In genomic region chr3:184156522-184156955, GRCh38 we compare ENCODE assay signal across 8 cellular contexts. TPM values are rescaled to one million over a fixed set of nuclear protein-coding genes. Genes with fewer than 3 reads are reported as not detected.
DNase-seq lines count a peak whose midpoint lies in the region; ATAC-seq, FAIRE-seq and TF ChIP-seq lines count a peak whose summit lies in the region.

No MANE protein-coding gene starts in this region.

- H3K4me2 ChIP-seq in H1 (ENCODE audit: insufficient read depth in 1 of 2, low read depth in 2 of 2, low read length in 2 of 2) = peak overlapping the region; percentile 96 to 98

- H3K79me2 ChIP-seq in H1 (ENCODE audit: control insufficient read depth in 1 of 2, insufficient read depth in 2 of 2, low read length in 2 of 2) = peaks cover 21 to 37% of the 10 kb centered on the region in 2 experiments

- H3K9me3 Mint-ChIP-seq in activated T-cell treated with anti-CD3 and anti-CD28 coated beads, Interleukin-2, amount 50 U/mL, for 4 hours = no peaks in the 10 kb centered on the region

- H3K27me3 Mint-ChIP-seq in activated T-cell treated with anti-CD3 and anti-CD28 coated beads, Interleukin-2, amount 50 U/mL, for 4 hours (ENCODE audit: low read depth) = no peaks in the 10 kb centered on the region

- H4K20me1 ChIP-seq in H1 (replicated peaks in 1 of 2; ENCODE audit: control insufficient read depth in 1 of 2, insufficient read depth in 2 of 2, low read length in 2 of 2) = peaks cover 0 to 4% of the 10 kb centered on the region in 2 experiments

- H4K5ac ChIP-seq in H1 (ENCODE audit: insufficient read length, low read depth, low read length) = peak overlapping the region; percentile 1

- H3K36me3 Mint-ChIP-seq in activated T-cell treated with anti-CD3 and anti-CD28 coated beads, Interleukin-2, amount 50 U/mL, for 4 hours (ENCODE audit: insufficient read depth) = no peaks in the 10 kb centered on the region

- POLR2A ChIA-PET in H1 (lab: Charles Lee; ENCODE audit: partially characterized antibody) = interaction anchor here (0.6 to 3.3 kb wide), 12 partner anchors 11 to 128 kb away, joined by 3 to 26 read pairs (median 4); partner anchors contain the start of genes ABCF3 and EIF2B5

- H2BK20ac ChIP-seq in H1 (ENCODE audit: low read length) = no peak overlapping the region

- TF ChIP-seq RAD21 in H1 (IDR thresholded peaks at IDR 0.05 in 1 of 2, conservative IDR thresholded peaks at IDR 0.05 in 1 of 2; ENCODE audit: low read depth in 2 of 2, low read length in 2 of 2) = no peak

- WGBS in H1 (ENCODE audit: extremely low coverage in 1 of 2, insufficient coverage in 1 of 2, insufficient read length in 1 of 2, insufficient replicate concordance in 2 of 2, low coverage in 1 of 2, low lambda C conversion rate in 2 of 2, missing lambda C conversion rate in 1 of 2), 2 experiments = 0% methylated on average over 5 of the region's 6 CpGs; no CpG with 5 or more reads in 1 of the 2 experiments

- peak overlapping the region; percentile 17; the same call in 1 of the 2 replicates for H3K18ac ChIP-seq in H1 (ENCODE audit: extremely low read depth, low read length)

- no peak overlapping the region for H4K8ac ChIP-seq in H1 (ENCODE audit: extremely low read depth, insufficient read depth, low read length)

- H3K4me1 ChIP-seq in H1 (replicated peaks in 1 of 4; ENCODE audit: control insufficient read depth in 3 of 4, insufficient read depth in 4 of 4, low read length in 3 of 4) (peaks cover 2 to 9% (median 5%) of the 10 kb centered on the region in 4 experiments; a peak in 6 of 7 replicates), tibial artery (peaks cover 0 to 67% (median 48%) of the 10 kb centered on the region in 4 donors)

- intact Hi-C loops in tibial artery (cut with DNase I; ENCODE audit: low total_unique reads) = loop anchor here (2.0 kb wide), 1 partner anchor 22 kb away; the partner anchor contains the start of gene EIF2B5

- FAIRE-seq in H1 (lab: Jason Lieb, UNC) = no peak

- H2BK12ac ChIP-seq in H1 (ENCODE audit: low read depth, low read length) = peak overlapping the region; percentile 62; the same call in 1 of the 2 replicates

- H2AK5ac ChIP-seq in H1 (ENCODE audit: low read depth, low read length) = no peak overlapping the region

- peaks cover 16% of the 10 kb centered on the region for H3K79me1 ChIP-seq in H1 (ENCODE audit: low read depth, low read length)

- H3K4me1 Mint-ChIP-seq in activated T-cell treated with anti-CD3 and anti-CD28 coated beads, Interleukin-2, amount 50 U/mL, for 4 hours (ENCODE audit: low read depth) = peaks cover 28% of the 10 kb centered on the region

- peaks cover 16% of the 10 kb centered on the region for H3K23me2 ChIP-seq in H1 (ENCODE audit: low read depth, low read length)

- H3K36me3 ChIP-seq in H1 (ENCODE audit: control insufficient read depth in 2 of 4, insufficient read depth in 4 of 4, low read length in 3 of 4) (no peaks in the 10 kb centered on the region), tibial artery (no peaks in the 10 kb centered on the region)

- peak overlapping the region; percentile 43 to 90 (median 68) for H3K9ac ChIP-seq in H1 (replicated peaks in 1 of 4; ENCODE audit: extremely low read depth in 1 of 4, low read depth in 3 of 4, low read length in 3 of 4)

- H2AFZ ChIP-seq in H1 (ENCODE audit: low read length) = no peak overlapping the region

- peak overlapping the region; percentile 46 for H4K91ac ChIP-seq in H1 (replicated peaks; ENCODE audit: insufficient read length, low read length)

- no peak for TF ChIP-seq EP300 in H1 (IDR thresholded peaks at IDR 0.05; ENCODE audit: borderline replicate concordance in 1 of 2, low read depth in 2 of 2, low read length in 2 of 2)

- H3K27me3 ChIP-seq in H1 (replicated peaks in 1 of 4; ENCODE audit: control insufficient read depth in 3 of 4, extremely low read depth in 1 of 4, insufficient read depth in 3 of 4, low read length in 3 of 4) = no peaks in the 10 kb centered on the region
- no peaks in the 10 kb centered on the region for H3K27me3 ChIP-seq in tibial artery

- no peak overlapping the region for H3K23ac ChIP-seq in H1 (ENCODE audit: insufficient read length)

- peak overlapping the region; percentile 82 for H2BK5ac ChIP-seq in H1 (ENCODE audit: low read depth, low read length)

- H3K4me3 ChIP-seq in H1 (ENCODE audit: extremely low read depth in 1 of 4, insufficient read depth in 2 of 4, low read depth in 3 of 4, low read length in 4 of 4) (peak overlapping the region; percentile 93 to 99 (median 98)), tibial artery (peak overlapping the region; percentile 95 to 97)

- H3K56ac ChIP-seq in H1 (replicated peaks; ENCODE audit: insufficient read length, low read depth, low read length) = no peak overlapping the region

- H2BK15ac ChIP-seq in H1 (ENCODE audit: low read length) = peak overlapping the region; percentile 81; the same call in 1 of the 2 replicates

- CTCF ChIA-PET in H1 (lab: Charles Lee; ENCODE audit: partially characterized antibody) = interaction anchor here (1.0 to 2.2 kb wide), 9 partner anchors 8 to 93 kb away, joined by 3 to 7 read pairs (median 4); partner anchors contain the start of gene EEF1AKMT4

- no peak overlapping the region for H3K14ac ChIP-seq in H1 (ENCODE audit: insufficient read length)

- TF ChIP-seq CTCF in H1 (IDR thresholded peaks at IDR 0.05; ENCODE audit: control extremely low read depth in 1 of 3, insufficient read depth in 1 of 3, low read depth in 1 of 3, low read length in 3 of 3) (no peak), tibial artery (IDR thresholded peaks at IDR 0.05) (no peak)

- H3K4me3 Mint-ChIP-seq in activated T-cell treated with anti-CD3 and anti-CD28 coated beads, Interleukin-2, amount 50 U/mL, for 4 hours = peak overlapping the region; percentile 93

- ATAC-seq in activated T-cell treated with anti-CD3 and anti-CD28 coated beads, Interleukin-2, amount 50 U/mL, for 4 hours = no peak
- ATAC-seq in GM18517 (IDR thresholded peaks at IDR 0.05; ENCODE audit: unreplicated experiment) = no peak

- no peak for TF ChIP-seq POLR2A in H1 (IDR thresholded peaks at IDR 0.05; ENCODE audit: control extremely low read depth in 1 of 2, low read depth in 2 of 2, low read length in 2 of 2)
- no peak for TF ChIP-seq POLR2A in erythroblast (IDR thresholded peaks at IDR 0.05; ENCODE audit: low read length)

- H3K9me3 ChIP-seq in H1 (ENCODE audit: insufficient read depth in 2 of 2, low read depth in 1 of 2, low read length in 1 of 2) = no peaks in the 10 kb centered on the region
- H3K9me3 ChIP-seq in tibial artery = no peaks in the 10 kb centered on the region

- H3K4ac ChIP-seq in H1 (replicated peaks; ENCODE audit: insufficient read length, low read depth, low read length) = no peak overlapping the region

- DNase-seq in activated T-cell treated with anti-CD3 and anti-CD28 coated beads, Interleukin-2, amount 50 U/mL, for 4 hours = no peak
- DNase-seq in activated T-cell treated with anti-CD3 and anti-CD28 coated beads for 4 hours = no peak
- DNase-seq in RPMI8226 = peak; percentile 18
- DNase-seq in H1 (ENCODE audit: low read depth in 1 of 2, low spot score in 2 of 2) = peak in 1 of 2 experiments; percentile 65
- peak; percentile 29 to 42 for DNase-seq in lung microvascular endothelial cell (ENCODE audit: low read depth in 2 of 2)
- peak in 1 of 2 donors; percentile 89 for DNase-seq in tibial artery
- no peak for DNase-seq in erythroblast (lab: John Stamatoyannopoulos, UW)

- H2BK120ac ChIP-seq in H1 (replicated peaks; ENCODE audit: low read depth, low read length) = no peak overlapping the region

- H3K27ac ChIP-seq in H1 (ENCODE audit: low read depth, low read length) (0 out of 2 replicates have a peak overlapping the region, but pooled peaks have one; percentile 26), tibial artery (peak overlapping the region; percentile 94 to 98)

RNA-seq across cellular contexts. Expression of gene DVL3, which starts 1.4 kb away (rescaled TPM):
- total RNA-seq in activated T-cell treated with anti-CD3 and anti-CD28 coated beads, Interleukin-2, amount 50 U/mL, for 4 hours = 10 to 100 TPM; 38.7 to 46.4 (median 40.3) TPM
- 64.9 and 66.6 TPM in 2 replicates for total RNA-seq in H1 (2021; fragmentation: NEBNext Ultra II Directional; extraction: Animal tissue kit (Norgen Biotek cat#: 25700))
- polyA plus RNA-seq in H1 (2011; rRNA removed) = 38.5 and 51.2 TPM in 2 replicates
- polyA plus RNA-seq in H1 (2011; cell fraction: cytosol; rRNA removed) = 36.1 TPM
- polyA plus RNA-seq in H1 (2011; cell fraction: nucleus; rRNA removed) = 111 TPM
- polyA plus RNA-seq in H1 (2012, experiment 1 of 2) = 38.0 to 54.6 TPM (median 48.8 TPM) in 4 replicates
- polyA plus RNA-seq in H1 (2012, experiment 2 of 2) = 29.5 TPM
- 35.3 TPM for polyA plus RNA-seq in H1 (2013, experiment 1 of 2)
- polyA plus RNA-seq in H1 (2013, experiment 2 of 2) = 35.6 TPM
- polyA minus RNA-seq in H1 (2011; rRNA and poly(A)+ RNA removed) = 35.1 and 42.2 TPM in 2 replicates
- 29.9 TPM for polyA minus RNA-seq in H1 (2011; cell fraction: cytosol; rRNA and poly(A)+ RNA removed)
- polyA minus RNA-seq in H1 (2011; cell fraction: nucleus; rRNA and poly(A)+ RNA removed) = 32.1 TPM
- 15.0 and 19.8 TPM in 2 replicates for total RNA-seq in lung microvascular endothelial cell

RNA-seq across cellular contexts. Expression of gene AP2M1, which starts 18.1 kb away (rescaled TPM):
- 100 to 1,000 TPM; 242 to 255 (median 251) TPM for total RNA-seq in activated T-cell treated with anti-CD3 and anti-CD28 coated beads, Interleukin-2, amount 50 U/mL, for 4 hours
- total RNA-seq in H1 (2021; fragmentation: NEBNext Ultra II Directional; extraction: Animal tissue kit (Norgen Biotek cat#: 25700)) = 391 and 403 TPM in 2 replicates
- 454 and 540 TPM in 2 replicates for polyA plus RNA-seq in H1 (2011; rRNA removed)
- polyA plus RNA-seq in H1 (2011; cell fraction: cytosol; rRNA removed) = 456 TPM
- 429 TPM for polyA plus RNA-seq in H1 (2011; cell fraction: nucleus; rRNA removed)
- 530 to 583 TPM (median 543 TPM) in 4 replicates for polyA plus RNA-seq in H1 (2012, experiment 1 of 2)
- polyA plus RNA-seq in H1 (2012, experiment 2 of 2) = 718 TPM
- polyA plus RNA-seq in H1 (2013, experiment 1 of 2) = 212 TPM
- 214 TPM for polyA plus RNA-seq in H1 (2013, experiment 2 of 2)
- 550 and 559 TPM in 2 replicates for polyA minus RNA-seq in H1 (2011; rRNA and poly(A)+ RNA removed)
- 149 TPM for polyA minus RNA-seq in H1 (2011; cell fraction: cytosol; rRNA and poly(A)+ RNA removed)
- 181 TPM for polyA minus RNA-seq in H1 (2011; cell fraction: nucleus; rRNA and poly(A)+ RNA removed)
- 442 and 454 TPM in 2 replicates for total RNA-seq in lung microvascular endothelial cell

RNA-seq across cellular contexts. Expression of gene EIF2B5, which starts 21.4 kb away (rescaled TPM):
- 10 to 100 TPM; 91.7 to 94.5 (median 92.6) TPM for total RNA-seq in activated T-cell treated with anti-CD3 and anti-CD28 coated beads, Interleukin-2, amount 50 U/mL, for 4 hours
- 40.0 and 42.5 TPM in 2 replicates for total RNA-seq in H1 (2021; fragmentation: NEBNext Ultra II Directional; extraction: Animal tissue kit (Norgen Biotek cat#: 25700))
- polyA plus RNA-seq in H1 (2011; rRNA removed) = 32.1 and 33.1 TPM in 2 replicates
- polyA plus RNA-seq in H1 (2011; cell fraction: cytosol; rRNA removed) = 44.9 TPM
- polyA plus RNA-seq in H1 (2011; cell fraction: nucleus; rRNA removed) = 63.9 TPM
- 36.5 to 43.9 TPM (median 37.4 TPM) in 4 replicates for polyA plus RNA-seq in H1 (2012, experiment 1 of 2)
- polyA plus RNA-seq in H1 (2012, experiment 2 of 2) = 33.2 TPM
- 29.6 TPM for polyA plus RNA-seq in H1 (2013, experiment 1 of 2)
- polyA plus RNA-seq in H1 (2013, experiment 2 of 2) = 30.7 TPM
- 46.4 and 51.6 TPM in 2 replicates for polyA minus RNA-seq in H1 (2011; rRNA and poly(A)+ RNA removed)
- polyA minus RNA-seq in H1 (2011; cell fraction: cytosol; rRNA and poly(A)+ RNA removed) = 21.0 TPM
- 39.8 TPM for polyA minus RNA-seq in H1 (2011; cell fraction: nucleus; rRNA and poly(A)+ RNA removed)
- total RNA-seq in lung microvascular endothelial cell = 25.9 and 34.3 TPM in 2 replicates

RNA-seq across cellular contexts. Expression of gene ABCF3, which starts 29.5 kb away (rescaled TPM):
- 10 to 100 TPM; 79.7 to 91.2 (median 84.4) TPM for total RNA-seq in activated T-cell treated with anti-CD3 and anti-CD28 coated beads, Interleukin-2, amount 50 U/mL, for 4 hours
- 50.9 and 51.6 TPM in 2 replicates for total RNA-seq in H1 (2021; fragmentation: NEBNext Ultra II Directional; extraction: Animal tissue kit (Norgen Biotek cat#: 25700))
- polyA plus RNA-seq in H1 (2011; rRNA removed) = 57.8 and 76.6 TPM in 2 replicates
- polyA plus RNA-seq in H1 (2011; cell fraction: cytosol; rRNA removed) = 55.1 TPM
- 203 TPM for polyA plus RNA-seq in H1 (2011; cell fraction: nucleus; rRNA removed)
- 40.9 to 54.7 TPM (median 52.0 TPM) in 4 replicates for polyA plus RNA-seq in H1 (2012, experiment 1 of 2)
- 34.1 TPM for polyA plus RNA-seq in H1 (2012, experiment 2 of 2)
- 28.7 TPM for polyA plus RNA-seq in H1 (2013, experiment 1 of 2)
- 24.2 TPM for polyA plus RNA-seq in H1 (2013, experiment 2 of 2)
- polyA minus RNA-seq in H1 (2011; rRNA and poly(A)+ RNA removed) = 60.0 and 74.3 TPM in 2 replicates
- polyA minus RNA-seq in H1 (2011; cell fraction: cytosol; rRNA and poly(A)+ RNA removed) = 37.5 TPM
- polyA minus RNA-seq in H1 (2011; cell fraction: nucleus; rRNA and poly(A)+ RNA removed) = 60.7 TPM
- total RNA-seq in lung microvascular endothelial cell = 42.7 and 57.5 TPM in 2 replicates

RNA-seq across cellular contexts. Expression of gene HTR3E, which starts 59.7 kb away (rescaled TPM):
- total RNA-seq in activated T-cell treated with anti-CD3 and anti-CD28 coated beads, Interleukin-2, amount 50 U/mL, for 4 hours = not detected
- not detected in 2 replicates for total RNA-seq in H1 (2021; fragmentation: NEBNext Ultra II Directional; extraction: Animal tissue kit (Norgen Biotek cat#: 25700))
- not detected in 2 replicates for polyA plus RNA-seq in H1 (2011; rRNA removed)
- not detected for polyA plus RNA-seq in H1 (2011; cell fraction: cytosol; rRNA removed)
- polyA plus RNA-seq in H1 (2011; cell fraction: nucleus; rRNA removed) = not detected
- not detected in 4 replicates for polyA plus RNA-seq in H1 (2012, experiment 1 of 2)
- polyA plus RNA-seq in H1 (2012, experiment 2 of 2) = not detected
- polyA plus RNA-seq in H1 (2013, experiment 1 of 2) = not detected
- polyA plus RNA-seq in H1 (2013, experiment 2 of 2) = not detected
- not detected in 2 replicates for polyA minus RNA-seq in H1 (2011; rRNA and poly(A)+ RNA removed)
- not detected for polyA minus RNA-seq in H1 (2011; cell fraction: cytosol; rRNA and poly(A)+ RNA removed)
- polyA minus RNA-seq in H1 (2011; cell fraction: nucleus; rRNA and poly(A)+ RNA removed) = not detected
- not detected in 2 replicates for total RNA-seq in lung microvascular endothelial cell

Comparison
In these comparisons a context has a peak if more than half of its experiments do, and no peak if none do; other contexts are left out.
1. DNase-seq: peak in RPMI8226 (single experiment) and lung microvascular endothelial cell (2 of 2); none in activated T-cell treated with anti-CD3 and anti-CD28 coated beads, Interleukin-2, amount 50 U/mL, for 4 hours (single experiment), activated T-cell treated with anti-CD3 and anti-CD28 coated beads for 4 hours (single experiment) and erythroblast (0 of 2).